In genomic region chr16:69712277-69712676, GRCh38 we compare ENCODE assay signal across 26 cellular contexts. TPM values are rescaled to one million over a fixed set of nuclear protein-coding genes. Genes with fewer than 3 reads are reported as not detected.
DNase-seq lines count a peak whose midpoint lies in the region; ATAC-seq and TF ChIP-seq lines count a peak whose summit lies in the region.
"Had no signal": no experiment of that assay in that cellular context is flagged by ENCODE, and none has a peak within 500 bp of the region (broad histone marks: within the 10 kb centered on the region; RNA-seq: fewer than 3 reads in every experiment).

No MANE protein-coding gene starts in this region.

- peaks cover 29% of the 10 kb centered on the region for H3K36me3 ChIP-seq in endodermal cell (ENCODE audit: control insufficient read depth, insufficient read depth, low read length)
- H3K36me3 ChIP-seq: cardiac muscle cell, neural progenitor cell, prostate gland had no signal

- POLR2A ChIA-PET in RWPE1 (lab: Yijun Ruan, JAX; ENCODE audit: low non-redundant PET) = no interaction called here

- no peak overlapping the region for H3K4me3 Mint-ChIP-seq in stimulated activated effector memory CD8-positive, alpha-beta T cell treated with anti-CD3 and anti-CD28 coated beads, Interleukin-12 subunit alpha, Interleukin-12 subunit beta, amount 100 ng/mL, for 72 hours
- H3K4me3 Mint-ChIP-seq in endodermal cell = no peak overlapping the region
- H3K4me3 Mint-ChIP-seq: activated CD4-positive, alpha-beta T cell treated with anti-CD3 and anti-CD28 coated beads, Interleukin-2, amount 10 ng/mL, durations not matched to agents 24 days and 14 days; CD4-positive, alpha-beta T cell; neural progenitor cell; type B pancreatic cell; WTC11 had no signal

- no peaks in the 10 kb centered on the region for H3K27me3 Mint-ChIP-seq in endodermal cell (ENCODE audit: insufficient read depth)
- H3K27me3 Mint-ChIP-seq: activated CD4-positive, alpha-beta T cell treated with anti-CD3 and anti-CD28 coated beads, Interleukin-2, amount 10 ng/mL, durations not matched to agents 24 days and 14 days; CD4-positive, alpha-beta T cell; type B pancreatic cell had no signal

- H3K27ac Mint-ChIP-seq in stimulated activated effector memory CD8-positive, alpha-beta T cell treated with anti-CD3 and anti-CD28 coated beads, Interleukin-12 subunit alpha, Interleukin-12 subunit beta, amount 100 ng/mL, for 72 hours = no peak overlapping the region
- H3K27ac Mint-ChIP-seq in endodermal cell = no peak overlapping the region
- H3K27ac Mint-ChIP-seq: activated CD4-positive, alpha-beta T cell treated with anti-CD3 and anti-CD28 coated beads, Interleukin-2, amount 10 ng/mL, durations not matched to agents 24 days and 14 days; CD4-positive, alpha-beta T cell; neural progenitor cell; type B pancreatic cell; WTC11 had no signal

- CTCF ChIA-PET in RWPE1 (lab: Yijun Ruan, JAX) = no interaction called here

- no peak overlapping the region for H3K9ac ChIP-seq in endodermal cell (ENCODE audit: extremely low read depth, low read length, poor library complexity, severe bottlenecking)
- H3K9ac ChIP-seq: KMS-11 had no signal

- H3K27me3 ChIP-seq in endodermal cell (ENCODE audit: control insufficient read depth, insufficient read depth, low read length, poor library complexity, severe bottlenecking) = no peaks in the 10 kb centered on the region
- H3K27me3 ChIP-seq: cardiac muscle cell, left lung, neural progenitor cell had no signal

- no peak overlapping the region for H3K4me3 ChIP-seq in endodermal cell (ENCODE audit: low read length)
- H3K4me3 ChIP-seq: A549, cardiac muscle cell, left lung, neural progenitor cell, prostate gland had no signal

- H3K4me1 ChIP-seq in endodermal cell (ENCODE audit: control insufficient read depth, insufficient read depth, low read length) = no peaks in the 10 kb centered on the region
- H3K4me1 ChIP-seq: neural progenitor cell, prostate gland had no signal

- H3K9me3 ChIP-seq in endodermal cell (ENCODE audit: control insufficient read depth, low read length) = no peaks in the 10 kb centered on the region
- H3K9me3 ChIP-seq: A549, left lung, prostate gland had no signal

- TF ChIP-seq CTCF in RWPE1 (conservative IDR thresholded peaks at IDR 0.05; ENCODE audit: low read depth) = no peak
- no peak for TF ChIP-seq CTCF in endodermal cell (conservative IDR thresholded peaks at IDR 0.05)

- DNase-seq in activated CD8-positive, alpha-beta memory T cell treated with anti-CD3 and anti-CD28 coated beads, Interleukin-2, amount 50 U/mL, for 48 hours = peak; percentile 34
- DNase-seq in activated CD8-positive, alpha-beta memory T cell treated with anti-CD3 and anti-CD28 coated beads, Interleukin-2, amount 50 U/mL, for 4 hours = no peak
- DNase-seq in RWPE1 (ENCODE audit: low spot score) (no peak), HUDEP-2 (lab: John Stamatoyannopoulos, UW; ENCODE audit: unreplicated experiment in 76 of 76) (no peak), NCI-H2171 treated with DMSO at 0.1 percent for 48 hours (lab: John Stamatoyannopoulos, UW) (no peak), endodermal cell (no peak)
- no peak for DNase-seq in stimulated activated effector memory CD8-positive, alpha-beta T cell treated with anti-CD3 and anti-CD28 coated beads, Interleukin-12 subunit alpha, Interleukin-12 subunit beta, amount 100 ng/mL, for 72 hours (ENCODE audit: low spot score in 2 of 2)
- DNase-seq: activated CD4-positive, alpha-beta T cell treated with anti-CD3 and anti-CD28 coated beads, Interleukin-2, amount 10 ng/mL, durations not matched to agents 24 days and 14 days; activated naive CD4-positive, alpha-beta T cell treated with anti-CD3 and anti-CD28 coated beads, Interleukin-2, amount 50 U/mL, for 16 hours; CD4-positive, alpha-beta T cell; left lung; MM.1S; NCI-H1105 treated with DMSO at 0.1 percent for 48 hours; NCI-H1930; NCI-H510A treated with DMSO at 0.1 percent for 48 hours; stimulated activated CD4-positive, alpha-beta T cell treated with anti-CD3 and anti-CD28 coated beads, Interleukin-4, amount 100 ng/mL, for 24 hours; substantia nigra had no signal

- no peaks in the 10 kb centered on the region for H3K4me1 Mint-ChIP-seq in stimulated activated effector memory CD8-positive, alpha-beta T cell treated with anti-CD3 and anti-CD28 coated beads, Interleukin-12 subunit alpha, Interleukin-12 subunit beta, amount 100 ng/mL, for 72 hours
- no peaks in the 10 kb centered on the region for H3K4me1 Mint-ChIP-seq in endodermal cell
- H3K4me1 Mint-ChIP-seq: WTC11 had no signal

- H3K27ac ChIP-seq in RWPE1 (peak overlapping the region; percentile 86), endodermal cell (ENCODE audit: low read depth, low read length) (no peak overlapping the region)
- H3K27ac ChIP-seq: A549, cardiac muscle cell, HL-60, KMS-11, left lung, neural progenitor cell had no signal

- H3K9me3 Mint-ChIP-seq in stimulated activated effector memory CD8-positive, alpha-beta T cell treated with anti-CD3 and anti-CD28 coated beads, Interleukin-12 subunit alpha, Interleukin-12 subunit beta, amount 100 ng/mL, for 72 hours = no peaks in the 10 kb centered on the region
- no peaks in the 10 kb centered on the region for H3K9me3 Mint-ChIP-seq in endodermal cell
- H3K9me3 Mint-ChIP-seq: activated CD4-positive, alpha-beta T cell treated with anti-CD3 and anti-CD28 coated beads, Interleukin-2, amount 10 ng/mL, durations not matched to agents 24 days and 14 days; CD4-positive, alpha-beta T cell; neural progenitor cell; type B pancreatic cell; WTC11 had no signal

- 92 to 96% methylated on average over 4 of the region's 4 CpGs for WGBS in endodermal cell (ENCODE audit: insufficient coverage in 1 of 2, insufficient read length in 1 of 2), 2 experiments

- peak; percentile 63 for ATAC-seq in esophagus mucosa
- ATAC-seq in stimulated activated effector memory CD8-positive, alpha-beta T cell treated with anti-CD3 and anti-CD28 coated beads, Interleukin-12 subunit alpha, Interleukin-12 subunit beta, amount 100 ng/mL, for 72 hours = peak; percentile 55
- ATAC-seq: left lung, WTC11 had no signal

- peaks cover 84% of the 10 kb centered on the region for H3K36me3 Mint-ChIP-seq in stimulated activated effector memory CD8-positive, alpha-beta T cell treated with anti-CD3 and anti-CD28 coated beads, Interleukin-12 subunit alpha, Interleukin-12 subunit beta, amount 100 ng/mL, for 72 hours
- peaks cover 65% of the 10 kb centered on the region for H3K36me3 Mint-ChIP-seq in endodermal cell (ENCODE audit: low read depth)
- H3K36me3 Mint-ChIP-seq: WTC11 had no signal

RNA-seq across cellular contexts. Expression of gene NQO1, which starts 14.1 kb away (rescaled TPM):
- 84.6 TPM for total RNA-seq in esophagus mucosa
- total RNA-seq in endodermal cell = 100 to 1,000 TPM; 126 to 141 TPM
- polyA plus RNA-seq in endodermal cell (2013, experiment 1 of 2) = 34.1 TPM
- 43.1 TPM for polyA plus RNA-seq in endodermal cell (2013, experiment 2 of 2)

RNA-seq across cellular contexts. Expression of gene NOB1, which starts 42.4 kb away (rescaled TPM):
- total RNA-seq in esophagus mucosa = 59.9 TPM
- 10 to 100 TPM; 53.1 to 53.4 TPM for total RNA-seq in endodermal cell
- 60.9 TPM for polyA plus RNA-seq in endodermal cell (2013, experiment 1 of 2)
- polyA plus RNA-seq in endodermal cell (2013, experiment 2 of 2) = 51.8 TPM

RNA-seq across cellular contexts. Expression of gene WWP2, which starts 49.9 kb away (rescaled TPM):
- total RNA-seq in esophagus mucosa = 31.6 TPM
- 10 to 100 TPM; 42.3 to 50.0 TPM for total RNA-seq in endodermal cell
- 23.3 TPM for polyA plus RNA-seq in endodermal cell (2013, experiment 1 of 2)
- polyA plus RNA-seq in endodermal cell (2013, experiment 2 of 2) = 20.7 TPM
